In the genomic region with DNA sequence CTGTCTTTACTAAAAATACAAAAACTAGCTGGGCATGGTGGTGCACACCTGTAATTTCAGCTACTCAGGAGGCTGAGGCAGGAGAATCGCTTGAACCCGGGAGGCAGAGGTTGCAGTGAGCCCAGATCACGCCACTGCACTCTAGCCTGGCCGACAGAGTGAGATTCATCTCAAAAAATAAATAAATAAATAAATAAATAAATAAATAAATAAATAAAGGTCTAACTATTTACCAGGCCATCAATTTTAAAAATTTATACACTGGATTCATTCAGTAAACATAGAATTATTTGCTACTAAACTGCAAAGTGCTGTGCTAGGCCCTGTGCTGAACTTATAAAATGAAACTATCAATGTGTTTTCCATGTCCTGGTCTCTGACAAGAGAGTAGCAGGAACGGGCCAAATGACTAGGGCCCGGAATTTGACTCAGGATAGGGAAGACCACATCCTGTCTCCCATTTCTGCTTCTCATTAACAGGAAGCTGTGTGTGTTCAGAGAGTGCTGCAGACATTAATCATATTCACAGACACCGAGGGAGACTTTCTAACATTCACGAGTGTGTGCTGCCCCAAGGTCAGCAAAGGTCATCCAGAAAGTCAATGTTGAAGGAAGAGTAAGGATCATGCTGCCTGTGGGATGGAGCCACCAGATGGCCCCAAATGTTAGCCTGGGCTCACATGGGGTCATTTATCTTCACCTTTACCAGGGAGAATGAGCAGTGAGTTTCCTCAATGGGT, we compare ENCODE assay signal across 13 cellular contexts.
DNase-seq lines count a peak whose midpoint lies in the region; ATAC-seq, FAIRE-seq and TF ChIP-seq lines count a peak whose summit lies in the region.
"Had no signal": no experiment of that assay in that cellular context is flagged by ENCODE, and none has a peak within 500 bp of the region (broad histone marks: within the 10 kb centered on the region; RNA-seq: fewer than 3 reads in every experiment).

No MANE protein-coding gene starts in this region.

- H3K23ac ChIP-seq in H1 (ENCODE audit: insufficient read length): no peak overlapping the region

- FAIRE-seq in H1 (lab: Jason Lieb, UNC) (no peak), GM12892 (lab: Jason Lieb, UNC) (no peak)

- H4K8ac ChIP-seq in H1 (ENCODE audit: extremely low read depth, insufficient read depth, low read length): no peak overlapping the region

- H3K4me3 ChIP-seq in H1 (ENCODE audit: extremely low read depth in 1 of 4, insufficient read depth in 2 of 4, low read depth in 3 of 4, low read length in 4 of 4): no peak overlapping the region
- no peak overlapping the region for H3K4me3 ChIP-seq in hepatocyte

- H3K27ac Mint-ChIP-seq in activated CD4-positive, alpha-beta T cell treated with anti-CD3 and anti-CD28 coated beads, Interleukin-2, amount 10 ng/mL, durations not matched to agents 24 days and 14 days: peak overlapping the region; percentile 70
- peak overlapping the region; percentile 85 for H3K27ac Mint-ChIP-seq in progenitor cell of endocrine pancreas
- H3K27ac Mint-ChIP-seq: activated B cell treated with CpG ODN at 0.5 μM for 24 hours; dendritic cell treated with granulocyte-macrophage colony-stimulating factor and Interleukin-4, amounts not matched to agents 40 ng/mL and 50 ng/mL, for 4 days had no signal

- TF ChIP-seq POLR2A in H1 (IDR thresholded peaks at IDR 0.05; ENCODE audit: control extremely low read depth in 1 of 2, low read depth in 2 of 2, low read length in 2 of 2): no peak
- no peak for TF ChIP-seq POLR2A in GM12892 (IDR thresholded peaks at IDR 0.05; ENCODE audit: low read depth, low read length)

- H3K27me3 Mint-ChIP-seq in activated CD4-positive, alpha-beta T cell treated with anti-CD3 and anti-CD28 coated beads, Interleukin-2, amount 10 ng/mL, durations not matched to agents 24 days and 14 days: no peaks in the 10 kb centered on the region
- H3K27me3 Mint-ChIP-seq in progenitor cell of endocrine pancreas: no peaks in the 10 kb centered on the region

- peak; percentile 15 to 31; a peak in 3 of 4 replicates for TF ChIP-seq RAD21 in H1 (IDR thresholded peaks at IDR 0.05 in 1 of 2, conservative IDR thresholded peaks at IDR 0.05 in 1 of 2; ENCODE audit: low read depth in 2 of 2, low read length in 2 of 2)

- no peak for TF ChIP-seq EP300 in H1 (IDR thresholded peaks at IDR 0.05; ENCODE audit: borderline replicate concordance in 1 of 2, low read depth in 2 of 2, low read length in 2 of 2)

- no peak overlapping the region for H3K18ac ChIP-seq in H1 (ENCODE audit: extremely low read depth, low read length)

- H2AFZ ChIP-seq in H1 (ENCODE audit: low read length) (no peak overlapping the region), hepatocyte (no peak overlapping the region)

- no peak overlapping the region for H4K5ac ChIP-seq in H1 (ENCODE audit: insufficient read length, low read depth, low read length)

- H2AK5ac ChIP-seq in H1 (ENCODE audit: low read depth, low read length): no peak overlapping the region

- H3K79me2 ChIP-seq in H1 (ENCODE audit: control insufficient read depth in 1 of 2, insufficient read depth in 2 of 2, low read length in 2 of 2): no peaks in the 10 kb centered on the region
- H3K79me2 ChIP-seq in hepatocyte: no peaks in the 10 kb centered on the region

- no peak for DNase-seq in activated CD4-positive, alpha-beta T cell treated with anti-CD3 and anti-CD28 coated beads, Interleukin-2, amount 10 ng/mL, durations not matched to agents 24 days and 14 days
- no peak for DNase-seq in activated CD4-positive, alpha-beta T cell treated with anti-CD3 and anti-CD28 coated beads, Interleukin-2, amount 50 U/mL, for 4 hours
- DNase-seq in RWPE1 (ENCODE audit: low spot score) (peak; percentile 50), H1 (ENCODE audit: low read depth in 1 of 2, low spot score in 2 of 2) (no peak), progenitor cell of endocrine pancreas (ENCODE audit: low spot score, unreplicated experiment) (no peak), hepatocyte (ENCODE audit: low spot score) (no peak), GM12892 (ENCODE audit: insufficient read length) (no peak)
- DNase-seq: activated B cell treated with CpG ODN at 0.5 μM for 24 hours, AML-193, midbrain, NCI-H2081 treated with DMSO at 0.1 percent for 48 hours had no signal

- H2BK120ac ChIP-seq in H1 (replicated peaks; ENCODE audit: low read depth, low read length): no peak overlapping the region

- CTCF ChIA-PET in RWPE1 (lab: Yijun Ruan, JAX): interaction anchor here (0.5 kb wide), 2 partner anchors 130 to 354 kb away, joined by 3 to 4 read pairs; no protein-coding TSS in a partner anchor
- CTCF ChIA-PET in H1 (lab: Charles Lee; ENCODE audit: partially characterized antibody): interaction anchor here (0.9 to 3.3 kb wide), 2 partner anchors 10 to 354 kb away, joined by 3 to 13 read pairs; no protein-coding TSS in a partner anchor

- H4K20me1 ChIP-seq in H1 (replicated peaks in 1 of 2; ENCODE audit: control insufficient read depth in 1 of 2, insufficient read depth in 2 of 2, low read length in 2 of 2): no peaks in the 10 kb centered on the region
- no peaks in the 10 kb centered on the region for H4K20me1 ChIP-seq in hepatocyte (ENCODE audit: insufficient read depth, poor library complexity, severe bottlenecking)

- POLR2A ChIA-PET in RWPE1 (lab: Yijun Ruan, JAX; ENCODE audit: low non-redundant PET) (no interaction called here), H1 (lab: Charles Lee; ENCODE audit: partially characterized antibody) (no interaction called here)

- no peaks in the 10 kb centered on the region for H3K79me1 ChIP-seq in H1 (ENCODE audit: low read depth, low read length)

- H2BK20ac ChIP-seq in H1 (ENCODE audit: low read length): no peak overlapping the region

- no peak overlapping the region for H3K56ac ChIP-seq in H1 (replicated peaks; ENCODE audit: insufficient read length, low read depth, low read length)

- H3K4me2 ChIP-seq in H1 (ENCODE audit: insufficient read depth in 1 of 2, low read depth in 2 of 2, low read length in 2 of 2) (no peak overlapping the region), hepatocyte (no peak overlapping the region)

- no peaks in the 10 kb centered on the region for H3K23me2 ChIP-seq in H1 (ENCODE audit: low read depth, low read length)

- H4K91ac ChIP-seq in H1 (replicated peaks; ENCODE audit: insufficient read length, low read length): no peak overlapping the region

- no peak overlapping the region for H3K14ac ChIP-seq in H1 (ENCODE audit: insufficient read length)

- no peaks in the 10 kb centered on the region for H3K9me2 ChIP-seq in hepatocyte (replicated peaks; ENCODE audit: insufficient read depth)

- H2BK15ac ChIP-seq in H1 (ENCODE audit: low read length): no peak overlapping the region

- no peak for ATAC-seq in GM19328 (IDR thresholded peaks at IDR 0.05; ENCODE audit: unreplicated experiment)

- H3K4me3 Mint-ChIP-seq in activated CD4-positive, alpha-beta T cell treated with anti-CD3 and anti-CD28 coated beads, Interleukin-2, amount 10 ng/mL, durations not matched to agents 24 days and 14 days: peak overlapping the region; percentile 44
- no peak overlapping the region for H3K4me3 Mint-ChIP-seq in progenitor cell of endocrine pancreas (ENCODE audit: low read depth)
- H3K4me3 Mint-ChIP-seq: activated B cell treated with CpG ODN at 0.5 μM for 24 hours; dendritic cell treated with granulocyte-macrophage colony-stimulating factor and Interleukin-4, amounts not matched to agents 40 ng/mL and 50 ng/mL, for 4 days had no signal

- H3K4me1 ChIP-seq in H1 (replicated peaks in 1 of 4; ENCODE audit: control insufficient read depth in 3 of 4, insufficient read depth in 4 of 4, low read length in 3 of 4) (no peaks in the 10 kb centered on the region), hepatocyte (ENCODE audit: insufficient read depth) (peaks cover 23% of the 10 kb centered on the region)

- no peak overlapping the region for H2BK5ac ChIP-seq in H1 (ENCODE audit: low read depth, low read length)

- H3K9ac ChIP-seq in H1 (replicated peaks in 1 of 4; ENCODE audit: extremely low read depth in 1 of 4, low read depth in 3 of 4, low read length in 3 of 4): no peak overlapping the region

- H3K36me3 ChIP-seq in H1 (ENCODE audit: control insufficient read depth in 2 of 4, insufficient read depth in 4 of 4, low read length in 3 of 4) (no peaks in the 10 kb centered on the region), hepatocyte (replicated peaks; ENCODE audit: insufficient read depth, low read depth) (no peaks in the 10 kb centered on the region)

- no peaks in the 10 kb centered on the region for H3K9me3 Mint-ChIP-seq in activated CD4-positive, alpha-beta T cell treated with anti-CD3 and anti-CD28 coated beads, Interleukin-2, amount 10 ng/mL, durations not matched to agents 24 days and 14 days
- no peaks in the 10 kb centered on the region for H3K9me3 Mint-ChIP-seq in progenitor cell of endocrine pancreas (ENCODE audit: low read depth)
- H3K9me3 Mint-ChIP-seq: activated B cell treated with CpG ODN at 0.5 μM for 24 hours; dendritic cell treated with granulocyte-macrophage colony-stimulating factor and Interleukin-4, amounts not matched to agents 40 ng/mL and 50 ng/mL, for 4 days had no signal

- H3K27me3 ChIP-seq in H1 (replicated peaks in 1 of 4; ENCODE audit: control insufficient read depth in 3 of 4, extremely low read depth in 1 of 4, insufficient read depth in 3 of 4, low read length in 3 of 4) (no peaks in the 10 kb centered on the region), hepatocyte (no peaks in the 10 kb centered on the region)

- peaks cover 28% of the 10 kb centered on the region for H3K4me1 Mint-ChIP-seq in activated CD4-positive, alpha-beta T cell treated with anti-CD3 and anti-CD28 coated beads, Interleukin-2, amount 10 ng/mL, durations not matched to agents 24 days and 14 days
- H3K4me1 Mint-ChIP-seq in progenitor cell of endocrine pancreas (ENCODE audit: low read depth): peaks cover 9% of the 10 kb centered on the region

- H3K4ac ChIP-seq in H1 (replicated peaks; ENCODE audit: insufficient read length, low read depth, low read length): no peak overlapping the region

- no peaks in the 10 kb centered on the region for H3K36me3 Mint-ChIP-seq in activated CD4-positive, alpha-beta T cell treated with anti-CD3 and anti-CD28 coated beads, Interleukin-2, amount 10 ng/mL, durations not matched to agents 24 days and 14 days (ENCODE audit: low read depth)
- H3K36me3 Mint-ChIP-seq in progenitor cell of endocrine pancreas (ENCODE audit: insufficient read depth): no peaks in the 10 kb centered on the region

- TF ChIP-seq CTCF in RWPE1 (conservative IDR thresholded peaks at IDR 0.05; ENCODE audit: low read depth) (no peak), H1 (IDR thresholded peaks at IDR 0.05; ENCODE audit: control extremely low read depth in 1 of 3, insufficient read depth in 1 of 3, low read depth in 1 of 3, low read length in 3 of 3) (no peak), progenitor cell of endocrine pancreas (IDR thresholded peaks at IDR 0.05; ENCODE audit: unreplicated experiment) (no peak), hepatocyte (IDR thresholded peaks at IDR 0.05; ENCODE audit: poor library complexity) (no peak)

- H2BK12ac ChIP-seq in H1 (ENCODE audit: low read depth, low read length): no peak overlapping the region

- intact Hi-C loops in activated CD4-positive, alpha-beta T cell treated with anti-CD3 and anti-CD28 coated beads, Interleukin-2, amount 10 ng/mL, durations not matched to agents 24 days and 14 days (cut with micrococcal nuclease): no loop called here

- WGBS in H1 (ENCODE audit: extremely low coverage in 1 of 2, insufficient coverage in 1 of 2, insufficient read length in 1 of 2, insufficient replicate concordance in 2 of 2, low coverage in 1 of 2, low lambda C conversion rate in 2 of 2, missing lambda C conversion rate in 1 of 2), 2 experiments: 94% methylated on average over 8 of the region's 8 CpGs; no CpG with 5 or more reads in 1 of the 2 experiments
- WGBS in hepatocyte (ENCODE audit: low lambda C conversion rate, missing lambda C conversion rate): 69% methylated on average over 8 of the region's 8 CpGs

- H3K9me3 ChIP-seq in H1 (ENCODE audit: insufficient read depth in 2 of 2, low read depth in 1 of 2, low read length in 1 of 2) (no peaks in the 10 kb centered on the region), hepatocyte (ENCODE audit: low read depth) (no peaks in the 10 kb centered on the region)

- H3K27ac ChIP-seq in RWPE1 (peak overlapping the region; percentile 45; the same call in 1 of the 2 replicates), H1 (ENCODE audit: low read depth, low read length) (no peak overlapping the region), hepatocyte (no peak overlapping the region)
